8 cellular contexts compared by ENCODE assay signal in genomic region chr1:42035205-42035829, GRCh38.
DNase-seq lines count a peak whose midpoint lies in the region; ATAC-seq lines count a peak whose summit lies in the region.

No MANE protein-coding gene starts in this region.

- H3K4me1 Mint-ChIP-seq in IgD-negative memory B cell = peaks cover 7 to 11% (median 10%) of the 10 kb centered on the region in 3 donors

- H3K9me3 Mint-ChIP-seq in IgD-negative memory B cell = no peaks in the 10 kb centered on the region

- H3K4me3 Mint-ChIP-seq in IgD-negative memory B cell = peak overlapping the region; percentile 83 to 96 (median 92)

- H3K27me3 Mint-ChIP-seq in IgD-negative memory B cell = peaks cover 3% of the 10 kb centered on the region

- DNase-seq in activated CD4-positive, alpha-beta T cell treated with anti-CD3 and anti-CD28 coated beads for 48 hours = peak; percentile 58
- DNase-seq in activated CD4-positive, alpha-beta T cell treated with anti-CD3 and anti-CD28 coated beads, Interleukin-2, amount 50 U/mL, for 1 hour = no peak
- DNase-seq in SHP77 (lab: John Stamatoyannopoulos, UW) = peak; percentile 21 to 76
- peak; percentile 59 for DNase-seq in central memory CD4-positive, alpha-beta T cell
- DNase-seq in kidney tubule cell (ENCODE audit: low spot score) = peak; percentile 59
- peak; percentile 12 to 39 (median 20) for DNase-seq in stimulated activated CD4-positive, alpha-beta T cell treated with anti-CD3 and anti-CD28 coated beads, Interleukin-1b, Interleukin-23, amount 100 ng/mL, for 24 hours (ENCODE audit: low read depth in 4 of 4, low spot score in 1 of 4)

- peak; percentile 58 for ATAC-seq in GM21786 (IDR thresholded peaks at IDR 0.05; ENCODE audit: unreplicated experiment)

- H3K36me3 Mint-ChIP-seq in IgD-negative memory B cell = no peaks in the 10 kb centered on the region

- H3K27ac Mint-ChIP-seq in IgD-negative memory B cell = peak overlapping the region; percentile 4 to 80 (median 68)
